Comparison of ENCODE assay signal across 7 cellular contexts in genomic region chr10:25011591-25011990, GRCh38. TPM values are rescaled to one million over a fixed set of nuclear protein-coding genes. Genes with fewer than 3 reads are reported as not detected.
"Had no signal": no experiment of that assay in that cellular context is flagged by ENCODE, and none has a peak within 500 bp of the region (broad histone marks: within the 10 kb centered on the region; RNA-seq: fewer than 3 reads in every experiment).

No MANE protein-coding gene starts in this region.

RNA-seq across cellular contexts. Expression of gene ENKUR, which starts 4.4 kb away (rescaled TPM):
- total RNA-seq: OCI-LY7, PC-3, Right ventricle myocardium inferior, Right ventricle myocardium superior, SJCRH30, SJSA1 had no signal

RNA-seq across cellular contexts. Expression of gene PRTFDC1, which starts 59.2 kb away (rescaled TPM):
- total RNA-seq: OCI-LY7, RPMI7951 had no signal
